ENCODE assay signal across 8 cellular contexts in genomic region chr9:2271426-2271825, GRCh38.
DNase-seq lines count a peak whose midpoint lies in the region; ATAC-seq, FAIRE-seq and TF ChIP-seq lines count a peak whose summit lies in the region.

No MANE protein-coding gene starts in this region.

- no peaks in the 10 kb centered on the region for H3K79me2 ChIP-seq in MM.1S (ENCODE audit: low read length)

- no peaks in the 10 kb centered on the region for H3F3A ChIP-seq in MM.1S (ENCODE audit: insufficient read depth, low read length)

- no peak for TF ChIP-seq CTCF in foreskin keratinocyte (conservative IDR thresholded peaks at IDR 0.05)
- TF ChIP-seq CTCF in MM.1S (IDR thresholded peaks at IDR 0.05; ENCODE audit: low read length), result no peak

- no peak for TF ChIP-seq POLR2A in H54 (IDR thresholded peaks at IDR 0.05; ENCODE audit: low read depth, low read length)

- H3K9me2 ChIP-seq in MM.1S (replicated peaks; ENCODE audit: insufficient read depth, low read length), result no peaks in the 10 kb centered on the region

- ATAC-seq in foreskin keratinocyte, result peak; percentile 79

- H3K27me3 ChIP-seq in foreskin keratinocyte, result no peaks in the 10 kb centered on the region
- no peaks in the 10 kb centered on the region for H3K27me3 ChIP-seq in MM.1S (replicated peaks; ENCODE audit: insufficient read depth, low read length)

- H3K9ac ChIP-seq in MM.1S (ENCODE audit: low read length), result no peak overlapping the region

- H3K4me1 ChIP-seq in foreskin keratinocyte (no peaks in the 10 kb centered on the region), MM.1S (ENCODE audit: low read length) (no peaks in the 10 kb centered on the region)

- H2AFZ ChIP-seq in MM.1S (ENCODE audit: low read length), result no peak overlapping the region

- H3K4me3 ChIP-seq in MM.1S (ENCODE audit: low read length), result no peak overlapping the region

- peak; percentile 29 for DNase-seq in SIG-M5 treated with dmso at 0.1 percent for 504 hours (lab: John Stamatoyannopoulos, UW; ENCODE audit: unreplicated experiment)
- no peak for DNase-seq in SIG-M5 (lab: John Stamatoyannopoulos, UW)
- peak; percentile 39 for DNase-seq in H54 (ENCODE audit: insufficient read length, low spot score)
- DNase-seq in NCI-H226, result peak; percentile 21
- peak; percentile 4 to 33 for DNase-seq in foreskin keratinocyte
- DNase-seq in HT-29 (ENCODE audit: low spot score), result no peak
- no peak for DNase-seq in MM.1S
- no peak for DNase-seq in COLO668 (lab: John Stamatoyannopoulos, UW; ENCODE audit: unreplicated experiment)

- H3K27ac ChIP-seq in foreskin keratinocyte, result no peak overlapping the region
- no peak overlapping the region for H3K27ac ChIP-seq in MM.1S (ENCODE audit: low read length)

- H3K36me3 ChIP-seq in MM.1S (replicated peaks; ENCODE audit: insufficient read depth, low read length), result no peaks in the 10 kb centered on the region

- no peaks in the 10 kb centered on the region for H4K20me1 ChIP-seq in MM.1S (ENCODE audit: insufficient read depth, low read length)

- no peaks in the 10 kb centered on the region for H3K9me3 ChIP-seq in MM.1S (replicated peaks; ENCODE audit: insufficient read depth, low read length)

- FAIRE-seq in H54 (lab: Jason Lieb, UNC), result peak; percentile 53

- no peak overlapping the region for H3K4me2 ChIP-seq in MM.1S (ENCODE audit: low read depth, low read length)

Comparison
In these comparisons a context has a peak if more than half of its experiments do, and no peak if none do; other contexts are left out.
1. DNase-seq: peak in SIG-M5 treated with dmso at 0.1 percent for 504 hours (single experiment), H54 (single experiment), NCI-H226 (single experiment) and foreskin keratinocyte (2 of 2); none in SIG-M5 (single experiment), HT-29 (single experiment), MM.1S (single experiment) and COLO668 (single experiment).